Comparison of ENCODE assay signal across 24 cellular contexts in genomic region chr3:117744935-117745334, GRCh38.
DNase-seq lines count a peak whose midpoint lies in the region; ATAC-seq, FAIRE-seq and TF ChIP-seq lines count a peak whose summit lies in the region.
"Had no signal": no experiment of that assay in that cellular context is flagged by ENCODE, and none has a peak within 500 bp of the region (broad histone marks: within the 10 kb centered on the region; RNA-seq: fewer than 3 reads in every experiment).

No MANE protein-coding gene starts in this region.

- FAIRE-seq in HepG2 (lab: Jason Lieb, UNC) = no peak
- FAIRE-seq: GM12878, GM12892, GM18507 had no signal

- H3K9ac ChIP-seq in HepG2 (ENCODE audit: insufficient read depth, low read depth, low read length) = no peak overlapping the region
- H3K9ac ChIP-seq: BLaER1 had no signal

- H2AFZ ChIP-seq in HepG2 (ENCODE audit: low read length) = no peak overlapping the region

- TF ChIP-seq POLR2A in HepG2 (IDR thresholded peaks at IDR 0.05; ENCODE audit: insufficient read depth in 1 of 2, low read depth in 2 of 2, low read length in 2 of 2) (no peak), right lobe of liver (IDR thresholded peaks at IDR 0.05) (no peak)

- WGBS in HepG2 (ENCODE audit: low lambda C conversion rate) = 0% methylated on average over 1 of the region's 1 CpG
- 43% methylated on average over 1 of the region's 1 CpG for WGBS in right lobe of liver (ENCODE audit: insufficient coverage, low coverage, low lambda C conversion rate, missing lambda C conversion rate)

- H3K4me3 ChIP-seq in HepG2 (replicated peaks in 1 of 3; ENCODE audit: insufficient read depth in 1 of 3, low read depth in 2 of 3, low read length in 3 of 3) = no peak overlapping the region
- H3K4me3 ChIP-seq in right lobe of liver = no peak overlapping the region
- H3K4me3 ChIP-seq: BLaER1, GM12878 had no signal

- H3K27me3 ChIP-seq in HepG2 (ENCODE audit: control insufficient read depth in 1 of 2, insufficient read depth in 2 of 2, low read length in 2 of 2) = no peaks in the 10 kb centered on the region
- H3K27me3 ChIP-seq in right lobe of liver = no peaks in the 10 kb centered on the region
- H3K27me3 ChIP-seq: BE2C, BLaER1 had no signal

- H3K36me3 ChIP-seq in HepG2 (replicated peaks in 1 of 2; ENCODE audit: control insufficient read depth in 1 of 2, insufficient read depth in 2 of 2, low read length in 2 of 2) (no peaks in the 10 kb centered on the region), right lobe of liver (no peaks in the 10 kb centered on the region)
- H3K36me3 ChIP-seq: BE2C, BLaER1 had no signal

- H3K27ac ChIP-seq in HepG2 (ENCODE audit: extremely low read length, insufficient read depth, low read length) (no peak overlapping the region), right lobe of liver (no peak overlapping the region)
- H3K27ac ChIP-seq: 22Rv1, BLaER1 had no signal

- BruUV-seq in HepG2 (replicated peaks; lab: Mats Ljungman, UMichigan) = no TSS peak

- H3K79me2 ChIP-seq in HepG2 (ENCODE audit: insufficient read depth, low read length) = no peaks in the 10 kb centered on the region

- TF ChIP-seq CTCF in HepG2 (CRISPR knock-in tag; IDR thresholded peaks at IDR 0.05) = no peak
- no peak for TF ChIP-seq CTCF in right lobe of liver (IDR thresholded peaks at IDR 0.05)

- intact Hi-C loops in HepG2 (cut with micrococcal nuclease; ENCODE audit: unreplicated experiment) = no loop called here
- intact Hi-C loops in right lobe of liver (cut with DNase I) = no loop called here

- H3K4me1 ChIP-seq in HepG2 (ENCODE audit: insufficient read depth, low read length) (no peaks in the 10 kb centered on the region), right lobe of liver (no peaks in the 10 kb centered on the region)
- H3K4me1 ChIP-seq: BLaER1 had no signal

- peak; percentile 28 for DNase-seq in NCI-H1105 treated with DMSO at 0.1 percent for 48 hours (lab: John Stamatoyannopoulos, UW)
- DNase-seq in NCI-H1105 (lab: John Stamatoyannopoulos, UW) = no peak
- DNase-seq in HepG2 (ENCODE audit: low spot score) = no peak
- no peak for DNase-seq in right lobe of liver
- no peak for DNase-seq in UCSD-AML1 (lab: John Stamatoyannopoulos, UW; ENCODE audit: unreplicated experiment)
- DNase-seq: ACHN; BE2C; C1 segment of cervical spinal cord; CD4-positive, alpha-beta memory T cell; CD4-positive, CD25-positive, alpha-beta regulatory T cell; CD8-positive, alpha-beta memory T cell; COR-L47; DMS 273 treated with DMSO at 0.1 percent for 48 hours; DMS153; DMS53; DMS79; DND-41; EL; GDM1 had no signal

- no peak for TF ChIP-seq RAD21 in HepG2 (CRISPR knock-in tag; IDR thresholded peaks at IDR 0.05)

- no peaks in the 10 kb centered on the region for H3K9me3 ChIP-seq in HepG2 (ENCODE audit: low read length)
- H3K9me3 ChIP-seq in right lobe of liver = no peaks in the 10 kb centered on the region
- H3K9me3 ChIP-seq: BE2C had no signal

- POLR2A ChIA-PET in HepG2 (lab: Yijun Ruan, JAX) = no interaction called here

- H4K20me1 ChIP-seq in HepG2 (ENCODE audit: insufficient read depth, low read length) = no peaks in the 10 kb centered on the region
- H4K20me1 ChIP-seq: BLaER1 had no signal

- TF ChIP-seq EP300 in HepG2 (IDR thresholded peaks at IDR 0.05; ENCODE audit: low read depth in 2 of 2, low read length in 2 of 2) (no peak), HepG2 (CRISPR knock-in tag; IDR thresholded peaks at IDR 0.05; ENCODE audit: borderline replicate concordance) (no peak)

- in situ Hi-C loops in HepG2 (cut with HindIII; ENCODE audit: extremely low pct_ligation_motif_present, low pct_unique_long_range_greater_than_20kb) = no loop called here

- ATAC-seq in HepG2 (no peak), right lobe of liver (no peak)
- ATAC-seq: GM12878 had no signal

- no peak overlapping the region for H3K4me2 ChIP-seq in HepG2 (ENCODE audit: low read depth, low read length)
- H3K4me2 ChIP-seq: BLaER1 had no signal

- CTCF ChIA-PET in HepG2 (lab: Yijun Ruan, JAX; ENCODE audit: low intra/inter-chr PET ratio, low total read pairs) = no interaction called here

TF ChIP-seq in HepG2, 621 proteins besides CTCF, POLR2A, EP300 and RAD21 (continues in another document):
- peak; percentile 41; the same call in 1 of the 2 replicates for TF ChIP-seq MAFF (IDR thresholded peaks at IDR 0.05; ENCODE audit: low read depth, low read length)
- no peak for TF ChIP-seq CHD4 (IDR thresholded peaks at IDR 0.05; ENCODE audit: borderline replicate concordance, low read length)
- no peak for TF ChIP-seq ATF7-NPFF (CRISPR knock-in tag; IDR thresholded peaks at IDR 0.05; ENCODE audit: low read depth)
- TF ChIP-seq ZNF597 (CRISPR knock-in tag; IDR thresholded peaks at IDR 0.05) = no peak
- no peak for TF ChIP-seq ZNF512B (CRISPR knock-in tag; IDR thresholded peaks at IDR 0.05; ENCODE audit: borderline replicate concordance)
- no peak for TF ChIP-seq ZNF773 (CRISPR knock-in tag; IDR thresholded peaks at IDR 0.05; ENCODE audit: borderline replicate concordance)
- no peak for TF ChIP-seq ISX (CRISPR knock-in tag; conservative IDR thresholded peaks at IDR 0.05)
- TF ChIP-seq ZNF335 (CRISPR knock-in tag; IDR thresholded peaks at IDR 0.05) = no peak
- TF ChIP-seq MAFK (conservative IDR thresholded peaks at IDR 0.05 in 1 of 2, IDR thresholded peaks at IDR 0.05 in 1 of 2; ENCODE audit: low read length in 2 of 2) = peak in 1 of 2 experiments; percentile 70; a peak in 2 of 4 replicates
- TF ChIP-seq ZNF670 (CRISPR knock-in tag; IDR thresholded peaks at IDR 0.05; ENCODE audit: borderline replicate concordance) = no peak
- no peak for TF ChIP-seq ZNF570 (CRISPR knock-in tag; IDR thresholded peaks at IDR 0.05; ENCODE audit: borderline replicate concordance)
- no peak for TF ChIP-seq GMEB2 (CRISPR knock-in tag; IDR thresholded peaks at IDR 0.05; ENCODE audit: low read depth)
- no peak for TF ChIP-seq ZNF558 (CRISPR knock-in tag; IDR thresholded peaks at IDR 0.05; ENCODE audit: borderline replicate concordance)
